Comparison of ENCODE assay signal across 15 cellular contexts in genomic region chr1:8095584-8095983, GRCh38.
DNase-seq lines count a peak whose midpoint lies in the region; FAIRE-seq and TF ChIP-seq lines count a peak whose summit lies in the region.
"Had no signal": no experiment of that assay in that cellular context is flagged by ENCODE, and none has a peak within 500 bp of the region (broad histone marks: within the 10 kb centered on the region; RNA-seq: fewer than 3 reads in every experiment).

No MANE protein-coding gene starts in this region.

- H3K4me1 ChIP-seq in liver (ENCODE audit: control insufficient read depth in 4 of 4, insufficient read depth in 4 of 4, low read length in 3 of 4) (peaks cover 4 to 43% (median 22%) of the 10 kb centered on the region in 4 donors), transverse colon (peaks cover 19 to 50% (median 39%) of the 10 kb centered on the region in 4 donors)

- no peak overlapping the region for H3K4me3 ChIP-seq in bronchial epithelial cell (ENCODE audit: low read depth, low read length)
- no peak overlapping the region for H3K4me3 ChIP-seq in liver (ENCODE audit: low read depth in 1 of 3, low read length in 3 of 3)
- no peak overlapping the region for H3K4me3 ChIP-seq in transverse colon
- H3K4me3 ChIP-seq: gastrocnemius medialis had no signal

- WGBS in liver: 93% methylated on average over 5 of the region's 5 CpGs
- WGBS in transverse colon (ENCODE audit: low coverage in 1 of 2), 2 donors: 93% methylated on average over 3 to 5 of the region's 5 CpGs

- in situ Hi-C loops in transverse colon (cut with MboI; ENCODE audit: low pct_ligation_motif_present in 1 of 4, low pct_unique_long_range_greater_than_20kb in 1 of 4, low sequenced_read_pairs in 3 of 4): no loop called here

- no peak for FAIRE-seq in bronchial epithelial cell (lab: Jason Lieb, UNC)

- H3K9ac ChIP-seq in liver (ENCODE audit: low read depth in 1 of 2, low read length in 2 of 2): peak overlapping the region in 1 of 2 donors; percentile 88

- H3K9me3 ChIP-seq in liver (ENCODE audit: control insufficient read depth in 4 of 4, low read length in 3 of 4) (no peaks in the 10 kb centered on the region), transverse colon (no peaks in the 10 kb centered on the region)
- H3K9me3 ChIP-seq: gastrocnemius medialis had no signal

- no peaks in the 10 kb centered on the region for H3K27me3 ChIP-seq in bronchial epithelial cell (ENCODE audit: control insufficient read depth, insufficient read depth, low read length)
- no peaks in the 10 kb centered on the region for H3K27me3 ChIP-seq in liver (ENCODE audit: control insufficient read depth in 4 of 4, insufficient read depth in 4 of 4, low read length in 3 of 4)
- H3K27me3 ChIP-seq in transverse colon: no peaks in the 10 kb centered on the region
- H3K27me3 ChIP-seq: gastrocnemius medialis had no signal

- no peak for TF ChIP-seq CTCF in bronchial epithelial cell (IDR thresholded peaks at IDR 0.05; ENCODE audit: insufficient read depth, low read length, severe bottlenecking)
- TF ChIP-seq CTCF in liver (IDR thresholded peaks at IDR 0.05; ENCODE audit: low read depth, low read length, missing input control): no peak
- TF ChIP-seq CTCF in transverse colon (IDR thresholded peaks at IDR 0.05): no peak
- TF ChIP-seq CTCF in GM20000 (IDR thresholded peaks at IDR 0.05; ENCODE audit: extremely low read depth, missing control alignments): no peak

- intact Hi-C loops in transverse colon (cut with DNase I; ENCODE audit: low total_unique reads): no loop called here

- H3K36me3 ChIP-seq in bronchial epithelial cell (ENCODE audit: control insufficient read depth, insufficient read depth, low read length) (no peaks in the 10 kb centered on the region), liver (ENCODE audit: control insufficient read depth in 4 of 4, insufficient read depth in 3 of 4, low read depth in 1 of 4, low read length in 3 of 4) (no peaks in the 10 kb centered on the region), transverse colon (no peaks in the 10 kb centered on the region)
- H3K36me3 ChIP-seq: gastrocnemius medialis had no signal

- no peak for TF ChIP-seq EP300 in transverse colon (IDR thresholded peaks at IDR 0.05; ENCODE audit: low read depth)

- peak; percentile 43 for DNase-seq in M059J (ENCODE audit: low read depth)
- peak; percentile 59 for DNase-seq in bronchial epithelial cell (ENCODE audit: low read depth)
- no peak for DNase-seq in transverse colon
- no peak for DNase-seq in Ammon's horn (ENCODE audit: low spot score)
- DNase-seq in GM20000 (ENCODE audit: low spot score): no peak
- DNase-seq in activated CD8-positive, alpha-beta memory T cell treated with anti-CD3 and anti-CD28 coated beads for 24 hours: no peak
- DNase-seq: activated CD4-positive, alpha-beta memory T cell treated with anti-CD3 and anti-CD28 coated beads, Interleukin-2, amount 10 ng/mL, durations not matched to agents 7 days and 5 days; CD4-positive, alpha-beta T cell; effector CD4-positive, alpha-beta T cell; gastrocnemius medialis; NCI-H1417; NCI-H526; stimulated activated CD4-positive, alpha-beta T cell treated with anti-CD3 and anti-CD28 coated beads, Interleukin-4, amount 100 ng/mL, for 4 hours; T-helper 9 cell had no signal

- TF ChIP-seq RAD21 in liver (IDR thresholded peaks at IDR 0.05): no peak

- TF ChIP-seq POLR2A in transverse colon (IDR thresholded peaks at IDR 0.05): no peak

- H3K27ac ChIP-seq in liver (ENCODE audit: low read depth in 1 of 2, low read length in 2 of 2) (peak overlapping the region; percentile 90 to 91), transverse colon (peak overlapping the region; percentile 83 to 90 (median 86))

TF ChIP-seq in liver, 16 proteins besides CTCF, POLR2A, EP300 and RAD21:
- TF ChIP-seq JUND (IDR thresholded peaks at IDR 0.05) (no peak), HNF4A (conservative IDR thresholded peaks at IDR 0.05) (no peak), HNF4G (IDR thresholded peaks at IDR 0.05) (no peak), ZBTB33 (IDR thresholded peaks at IDR 0.05) (no peak), YY1 (IDR thresholded peaks at IDR 0.05) (no peak), TAF1 (conservative IDR thresholded peaks at IDR 0.05) (no peak), FOXA1 (IDR thresholded peaks at IDR 0.05) (no peak), EGR1 (IDR thresholded peaks at IDR 0.05; ENCODE audit: low read depth in 2 of 2) (no peak), ATF3 (IDR thresholded peaks at IDR 0.05) (no peak), GABPA (IDR thresholded peaks at IDR 0.05 in 1 of 2, conservative IDR thresholded peaks at IDR 0.05 in 1 of 2) (no peak), SP1 (IDR thresholded peaks at IDR 0.05) (no peak), MAX (IDR thresholded peaks at IDR 0.05) (no peak)

Comparison
In these comparisons a context has a peak if more than half of its experiments do, and no peak if none do; other contexts are left out.
1. DNase-seq: peak in M059J (single experiment) and bronchial epithelial cell (single experiment); none in transverse colon (single experiment), Ammon's horn (single experiment), GM20000 (single experiment) and activated CD8-positive, alpha-beta memory T cell treated with anti-CD3 and anti-CD28 coated beads for 24 hours (single experiment).